In genomic region chr15:61344293-61344692, GRCh38 we compare ENCODE assay signal across 28 cellular contexts.
"Had no signal": no experiment of that assay in that cellular context is flagged by ENCODE, and none has a peak within 500 bp of the region (broad histone marks: within the 10 kb centered on the region; RNA-seq: fewer than 3 reads in every experiment).

No MANE protein-coding gene starts in this region.

- FAIRE-seq: colon, endometrium, endothelial cell of umbilical vein, frontal cortex had no signal

- H3K4me1 ChIP-seq: colonic mucosa, esophagus muscularis mucosa, esophagus squamous epithelium, foreskin keratinocyte, gastrocnemius medialis, gastroesophageal sphincter, heart left ventricle, heart right ventricle had no signal

- DNase-seq: colonic mucosa; cortex of kidney; dermis blood vessel endothelial cell; dorsolateral prefrontal cortex; effector CD4-positive, alpha-beta T cell; effector CD8-positive, alpha-beta T cell; effector memory CD4-positive, alpha-beta T cell; effector memory CD8-positive, alpha-beta T cell; endodermal cell; erythroblast; esophagus squamous epithelium; foreskin fibroblast; foreskin keratinocyte; foreskin melanocyte; gastrocnemius medialis; glutamatergic neuron; head of caudate nucleus; heart left ventricle; heart right ventricle had no signal

- H3K27me3 ChIP-seq: colonic mucosa, esophagus muscularis mucosa, esophagus squamous epithelium, foreskin keratinocyte, gastrocnemius medialis, gastroesophageal sphincter, heart right ventricle had no signal

- H3K36me3 ChIP-seq: colonic mucosa, esophagus muscularis mucosa, esophagus squamous epithelium, gastrocnemius medialis, gastroesophageal sphincter, heart left ventricle, heart right ventricle had no signal

- ATAC-seq: effector memory CD8-positive, alpha-beta T cell; esophagus mucosa; foreskin keratinocyte; gastrocnemius medialis; gastroesophageal sphincter; heart left ventricle; heart right ventricle had no signal

- H3K4me3 ChIP-seq: colonic mucosa, coronary artery, dorsolateral prefrontal cortex, esophagus muscularis mucosa, esophagus squamous epithelium, gastrocnemius medialis, gastroesophageal sphincter, heart left ventricle, heart right ventricle had no signal

- H3K9me3 ChIP-seq: colonic mucosa, esophagus squamous epithelium had no signal

- H3K27ac ChIP-seq: colonic mucosa, coronary artery, dorsolateral prefrontal cortex, epithelial cell of prostate, esophagus muscularis mucosa, esophagus squamous epithelium, foreskin keratinocyte, gastrocnemius medialis, gastroesophageal sphincter, heart left ventricle, heart right ventricle had no signal
